ENCODE assay signal across 3 cellular contexts in genomic region chr19:48502720-48503018, GRCh38.
TF ChIP-seq lines count a peak whose summit lies in the region.

No MANE protein-coding gene starts in this region.

TF ChIP-seq in A549, 52 proteins besides CTCF, POLR2A, EP300 and RAD21:
- TF ChIP-seq HOXA7 (CRISPR knock-in tag; IDR thresholded peaks at IDR 0.05) (no peak), RFX5 (IDR thresholded peaks at IDR 0.05) (no peak), MAFK (IDR thresholded peaks at IDR 0.05; ENCODE audit: partially characterized antibody) (peak; percentile 31), FOSL2 (IDR thresholded peaks at IDR 0.05) (no peak), FOSL2 (CRISPR knock-in tag; IDR thresholded peaks at IDR 0.05) (no peak), TP53 (CRISPR knock-in tag; IDR thresholded peaks at IDR 0.05) (no peak), RARB (CRISPR knock-in tag; IDR thresholded peaks at IDR 0.05) (no peak), TFCP2L1 (CRISPR knock-in tag; IDR thresholded peaks at IDR 0.05) (no peak), PBX3 (IDR thresholded peaks at IDR 0.05) (no peak)

TF ChIP-seq in GM12878, 131 proteins besides CTCF, POLR2A, EP300 and RAD21:
- TF ChIP-seq ZZZ3 (IDR thresholded peaks at IDR 0.05; ENCODE audit: control insufficient read depth, insufficient read length, low read depth) (no peak), ELK1 (IDR thresholded peaks at IDR 0.05; ENCODE audit: low read depth, low read length) (no peak), CHD2 (IDR thresholded peaks at IDR 0.05; ENCODE audit: borderline replicate concordance, low read depth, low read length) (no peak), POU2F2 (IDR thresholded peaks at IDR 0.05; ENCODE audit: borderline replicate concordance, low read depth, low read length) (no peak)

TF ChIP-seq in GM12891, 5 proteins besides CTCF, POLR2A, EP300 and RAD21:
- TF ChIP-seq PAX5 (IDR thresholded peaks at IDR 0.05; ENCODE audit: insufficient read depth, low read length, severe bottlenecking) (no peak), TAF1 (IDR thresholded peaks at IDR 0.05; ENCODE audit: low read depth, low read length) (no peak), POU2F2 (IDR thresholded peaks at IDR 0.05; ENCODE audit: low read depth, low read length) (no peak), SPI1 (IDR thresholded peaks at IDR 0.05; ENCODE audit: low read depth, low read length) (no peak), POLR2AphosphoS5 (IDR thresholded peaks at IDR 0.05; ENCODE audit: low read depth, low read length) (no peak)
